27 cellular contexts compared by ENCODE assay signal in the genomic region with DNA sequence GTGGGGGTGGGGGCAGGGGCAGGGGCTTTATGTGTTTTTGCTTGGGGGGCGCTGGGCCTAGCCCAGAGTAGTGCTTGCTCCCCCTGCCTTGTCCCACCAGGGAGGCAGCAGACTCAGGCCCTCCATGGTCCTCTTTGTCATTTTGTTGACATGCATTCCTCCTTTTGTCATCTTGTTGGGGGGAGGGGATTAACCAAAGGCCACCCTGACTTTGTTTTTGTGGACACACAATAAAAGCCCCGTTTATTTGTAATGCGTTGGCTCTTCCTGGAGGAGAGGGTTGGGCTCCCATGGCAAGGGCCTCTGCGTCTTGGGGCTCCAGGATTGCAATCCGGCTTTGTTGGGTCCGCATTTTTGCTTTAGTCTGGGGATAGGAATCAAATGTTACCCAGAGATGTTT. TPM values are rescaled to one million over a fixed set of nuclear protein-coding genes. Genes with fewer than 3 reads are reported as not detected.
A peak's percentile ranks its signal among the peaks of the same experiment; 100 is the strongest.
DNase-seq lines count a peak whose midpoint lies in the region; ATAC-seq, FAIRE-seq and TF ChIP-seq lines count a peak whose summit lies in the region.
"Had no signal": no experiment of that assay in that cellular context is flagged by ENCODE, and none has a peak within 500 bp of the region (broad histone marks: within the 10 kb centered on the region; RNA-seq: fewer than 3 reads in every experiment).

No MANE protein-coding gene starts in this region.

- POLR2A ChIA-PET in CD4-positive, alpha-beta T cell (lab: Charles Lee), result interaction anchor here (0.7 to 1.0 kb wide), 3 partner anchors 8 to 767 kb away, joined by 3 to 6 read pairs (median 4); no protein-coding TSS in a partner anchor

- no peaks in the 10 kb centered on the region for H3K9me3 ChIP-seq in CD4-positive, alpha-beta T cell (ENCODE audit: control insufficient read depth, low read length)
- peaks cover 12% of the 10 kb centered on the region; the same call in 1 of the 2 replicates for H3K9me3 ChIP-seq in HUES6 (ENCODE audit: control insufficient read depth, insufficient read depth, low read depth, low read length)
- H3K9me3 ChIP-seq: gastrocnemius medialis, vagina had no signal

- peak overlapping the region; percentile 51 for H3K4me3 Mint-ChIP-seq in CD4-positive, alpha-beta T cell
- H3K4me3 Mint-ChIP-seq in dendritic cell treated with granulocyte-macrophage colony-stimulating factor and Interleukin-4, amounts not matched to agents 40 ng/mL and 50 ng/mL, for 4 days, result no peak overlapping the region
- no peak overlapping the region for H3K4me3 Mint-ChIP-seq in natural killer cell

- H2BK15ac ChIP-seq in mesendoderm (replicated peaks; ENCODE audit: low read depth), result no peak overlapping the region

- WGBS in mesendoderm (ENCODE audit: extremely low coverage, insufficient coverage, low lambda C conversion rate), result no CpG with 5 or more reads among the region's 6 CpGs

- peak overlapping the region; percentile 42; the same call in 1 of the 2 replicates for H3K4me3 ChIP-seq in HUES6 (ENCODE audit: low read depth, low read length)
- H3K4me3 ChIP-seq in mesendoderm (ENCODE audit: low read length), result no peak overlapping the region
- H3K4me3 ChIP-seq: gastrocnemius medialis had no signal

- intact Hi-C loops in CD4-positive, alpha-beta T cell (cut with DNase I, micrococcal nuclease), result no loop called here
- intact Hi-C loops in dendritic cell treated with granulocyte-macrophage colony-stimulating factor and Interleukin-4, amounts not matched to agents 40 ng/mL and 50 ng/mL, for 4 days (cut with micrococcal nuclease), result no loop called here
- intact Hi-C loops in natural killer cell (cut with micrococcal nuclease), result no loop called here

- no peak overlapping the region for H2BK120ac ChIP-seq in mesendoderm (ENCODE audit: low read depth, low read length)

- no peak for ATAC-seq in CD4-positive, alpha-beta T cell (ENCODE audit: poor library complexity)
- ATAC-seq in natural killer cell (no peak), GM21737 (IDR thresholded peaks at IDR 0.05; ENCODE audit: unreplicated experiment) (no peak)
- ATAC-seq: activated CD4-positive, CD25-positive, alpha-beta regulatory T cell treated with anti-CD3 and anti-CD28 coated beads, Interleukin-2, amount 50 U/mL, for 24 hours; activated CD8-positive, alpha-beta T cell treated with anti-CD3 and anti-CD28 coated beads, Interleukin-2, amount 10 ng/mL, durations not matched to agents 7 days and 5 days; gastrocnemius medialis; naive thymus-derived CD4-positive, alpha-beta T cell had no signal

- H4K5ac ChIP-seq in mesendoderm (ENCODE audit: low read length), result no peak overlapping the region

- H3K4me1 ChIP-seq in HUES6 (ENCODE audit: control insufficient read depth, insufficient read depth, low read length) (peaks cover 17% of the 10 kb centered on the region), mesendoderm (ENCODE audit: control insufficient read depth, low read depth, low read length) (no peaks in the 10 kb centered on the region)

- no peaks in the 10 kb centered on the region for H3K9me3 Mint-ChIP-seq in CD4-positive, alpha-beta T cell
- no peaks in the 10 kb centered on the region for H3K9me3 Mint-ChIP-seq in dendritic cell treated with granulocyte-macrophage colony-stimulating factor and Interleukin-4, amounts not matched to agents 40 ng/mL and 50 ng/mL, for 4 days
- no peaks in the 10 kb centered on the region for H3K9me3 Mint-ChIP-seq in natural killer cell
- H3K9me3 Mint-ChIP-seq: activated naive CD4-positive, alpha-beta T cell treated with anti-CD3 and anti-CD28 coated beads for 36 hours had no signal

- no peak for TF ChIP-seq CTCF in CD4-positive, alpha-beta T cell (IDR thresholded peaks at IDR 0.05)
- no peak for TF ChIP-seq CTCF in natural killer cell (IDR thresholded peaks at IDR 0.05)

- no peak for DNase-seq in CD4-positive, alpha-beta T cell
- no peak for DNase-seq in natural killer cell
- DNase-seq in mesendoderm, result no peak
- DNase-seq in RCC 7860 (ENCODE audit: low spot score), result no peak
- no peak for DNase-seq in pons (ENCODE audit: low spot score)
- DNase-seq: ACHN; activated CD8-positive, alpha-beta T cell treated with anti-CD3 and anti-CD28 coated beads, Interleukin-2, amount 10 ng/mL, durations not matched to agents 7 days and 5 days; activated naive CD4-positive, alpha-beta T cell treated with anti-CD3 and anti-CD28 coated beads for 36 hours; activated T-cell treated with anti-CD3 and anti-CD28 coated beads, Interleukin-2, amount 50 U/mL, for 1 hour; aorta; central memory CD4-positive, alpha-beta T cell; gastrocnemius medialis; Karpas-422; mesenchymal stem cell; naive thymus-derived CD4-positive, alpha-beta T cell; NCI-H187 treated with DMSO at 0.1 percent for 48 hours; NCI-H226; NCI-H774; posterior cingulate gyrus; Right ventricle myocardium superior had no signal

- no peak overlapping the region for H3K18ac ChIP-seq in mesendoderm (ENCODE audit: low read length)

- H3K27ac ChIP-seq in CD4-positive, alpha-beta T cell (ENCODE audit: low read depth, low read length), result no peak overlapping the region
- H3K27ac ChIP-seq in HUES6 (ENCODE audit: low read depth, low read length) (peak overlapping the region; percentile 65; the same call in 1 of the 2 replicates), mesendoderm (ENCODE audit: low read depth, low read length) (no peak overlapping the region)

- H3K4ac ChIP-seq in mesendoderm (ENCODE audit: low read depth, low read length), result no peak overlapping the region

- H3K9ac ChIP-seq in HUES6 (ENCODE audit: low read length), result peak overlapping the region; percentile 49
- H3K9ac ChIP-seq in mesendoderm (ENCODE audit: low read length), result no peak overlapping the region

- peaks cover 37% of the 10 kb centered on the region for H3K36me3 Mint-ChIP-seq in CD4-positive, alpha-beta T cell (ENCODE audit: low read depth)
- H3K36me3 Mint-ChIP-seq in dendritic cell treated with granulocyte-macrophage colony-stimulating factor and Interleukin-4, amounts not matched to agents 40 ng/mL and 50 ng/mL, for 4 days (ENCODE audit: low read depth), result peaks cover 22% of the 10 kb centered on the region
- H3K36me3 Mint-ChIP-seq in natural killer cell, result no peaks in the 10 kb centered on the region

- H2BK5ac ChIP-seq in mesendoderm (ENCODE audit: low read length), result no peak overlapping the region

- CTCF ChIA-PET in CD4-positive, alpha-beta T cell (lab: Charles Lee), result no interaction called here

- FAIRE-seq in RCC 7860 (lab: Jason Lieb, UNC), result no peak
- FAIRE-seq: D721Med, GM18507 had no signal

- no peak overlapping the region for H4K8ac ChIP-seq in mesendoderm (ENCODE audit: low read depth, low read length)

- H3K27me3 Mint-ChIP-seq in CD4-positive, alpha-beta T cell, result no peaks in the 10 kb centered on the region
- H3K27me3 Mint-ChIP-seq in dendritic cell treated with granulocyte-macrophage colony-stimulating factor and Interleukin-4, amounts not matched to agents 40 ng/mL and 50 ng/mL, for 4 days, result no peaks in the 10 kb centered on the region
- no peaks in the 10 kb centered on the region for H3K27me3 Mint-ChIP-seq in natural killer cell (ENCODE audit: low read depth in 2 of 2)
- H3K27me3 Mint-ChIP-seq: naive thymus-derived CD4-positive, alpha-beta T cell had no signal

- H3K23ac ChIP-seq in mesendoderm (ENCODE audit: low read length), result no peak overlapping the region

- H3K4me2 ChIP-seq in mesendoderm (ENCODE audit: low read length), result no peak overlapping the region

- peaks cover 4% of the 10 kb centered on the region for H3K79me2 ChIP-seq in mesendoderm (ENCODE audit: control insufficient read depth, insufficient read depth, low read length)

- no peaks in the 10 kb centered on the region for H3K79me1 ChIP-seq in mesendoderm (ENCODE audit: low read length)

- no peaks in the 10 kb centered on the region for H3K27me3 ChIP-seq in CD4-positive, alpha-beta T cell (ENCODE audit: control insufficient read depth, insufficient read depth, low read length)
- no peaks in the 10 kb centered on the region for H3K27me3 ChIP-seq in HUES6 (ENCODE audit: control insufficient read depth, insufficient read depth, low read length)
- no peaks in the 10 kb centered on the region for H3K27me3 ChIP-seq in mesendoderm (ENCODE audit: insufficient read depth, low read length, poor library complexity)
- H3K27me3 ChIP-seq: gastrocnemius medialis, vagina had no signal

- peak overlapping the region; percentile 94 for H3K27ac Mint-ChIP-seq in CD4-positive, alpha-beta T cell
- peak overlapping the region; percentile 93 for H3K27ac Mint-ChIP-seq in dendritic cell treated with granulocyte-macrophage colony-stimulating factor and Interleukin-4, amounts not matched to agents 40 ng/mL and 50 ng/mL, for 4 days
- peak overlapping the region; percentile 80 to 91 for H3K27ac Mint-ChIP-seq in natural killer cell

- H3K4me1 Mint-ChIP-seq in CD4-positive, alpha-beta T cell (ENCODE audit: low read depth), result peaks cover 5% of the 10 kb centered on the region
- H3K4me1 Mint-ChIP-seq in dendritic cell treated with granulocyte-macrophage colony-stimulating factor and Interleukin-4, amounts not matched to agents 40 ng/mL and 50 ng/mL, for 4 days (ENCODE audit: low read depth), result peaks cover 49% of the 10 kb centered on the region
- peaks cover 11 to 12% of the 10 kb centered on the region in 2 donors for H3K4me1 Mint-ChIP-seq in natural killer cell

- no peak overlapping the region for H3K56ac ChIP-seq in mesendoderm (ENCODE audit: low read length)

- H3K36me3 ChIP-seq in HUES6 (ENCODE audit: control insufficient read depth, insufficient read depth, low read length), result peaks cover 20% of the 10 kb centered on the region
- H3K36me3 ChIP-seq in mesendoderm (ENCODE audit: control insufficient read depth, insufficient read depth, low read length), result no peaks in the 10 kb centered on the region
- H3K36me3 ChIP-seq: gastrocnemius medialis, vagina had no signal

- H2AK5ac ChIP-seq in mesendoderm (ENCODE audit: low read length), result no peak overlapping the region

RNA-seq across cellular contexts. Expression of a gene that starts 2.2 kb away (rescaled TPM):
- total RNA-seq in CD4-positive, alpha-beta T cell, result 100 to 1,000 TPM; 164 to 178 TPM
- 100 to 1,000 TPM; 141 to 175 (median 152) TPM for total RNA-seq in natural killer cell
- polyA plus RNA-seq in mesendoderm (2013, experiment 1 of 2), result 45.5 TPM
- polyA plus RNA-seq in mesendoderm (2013, experiment 2 of 2), result 46.7 TPM

RNA-seq across cellular contexts. Expression of a gene that starts 6.8 kb away (rescaled TPM):
- total RNA-seq in CD4-positive, alpha-beta T cell, result 1,000 to 10,000 TPM; 1,012 to 1,022 TPM
- total RNA-seq in natural killer cell, result 1,000 to 10,000 TPM; 2,872 to 3,483 (median 2,927) TPM
- 552 TPM for polyA plus RNA-seq in mesendoderm (2013, experiment 1 of 2)
- polyA plus RNA-seq in mesendoderm (2013, experiment 2 of 2), result 515 TPM

RNA-seq across cellular contexts. Expression of a gene that starts 16.9 kb away (rescaled TPM):
- 1,000 to 10,000 TPM; 5,036 to 5,204 TPM for total RNA-seq in CD4-positive, alpha-beta T cell
- 1,000 to 10,000 TPM; 2,249 to 2,456 (median 2,324) TPM for total RNA-seq in natural killer cell
- polyA plus RNA-seq in mesendoderm (2013, experiment 1 of 2), result 3,546 TPM
- 3,495 TPM for polyA plus RNA-seq in mesendoderm (2013, experiment 2 of 2)

RNA-seq across cellular contexts. Expression of a gene that starts 27.8 kb away (rescaled TPM):
- 10 to 100 TPM; 16.0 to 18.4 TPM for total RNA-seq in CD4-positive, alpha-beta T cell
- 10 to 100 TPM; 16.7 to 19.6 (median 16.8) TPM for total RNA-seq in natural killer cell
- polyA plus RNA-seq in mesendoderm (2013, experiment 1 of 2), result 3.5 TPM
- 3.4 TPM for polyA plus RNA-seq in mesendoderm (2013, experiment 2 of 2)

RNA-seq across cellular contexts. Expression of a gene that starts 30.1 kb away (rescaled TPM):
- 10 to 100 TPM; 72.8 to 78.5 TPM for total RNA-seq in CD4-positive, alpha-beta T cell
- 10 to 100 TPM; 67.3 to 87.2 (median 67.7) TPM for total RNA-seq in natural killer cell
- 10.0 TPM for polyA plus RNA-seq in mesendoderm (2013, experiment 1 of 2)
- 9.7 TPM for polyA plus RNA-seq in mesendoderm (2013, experiment 2 of 2)
